Comparison of ENCODE assay signal across 18 cellular contexts in the genomic region with DNA sequence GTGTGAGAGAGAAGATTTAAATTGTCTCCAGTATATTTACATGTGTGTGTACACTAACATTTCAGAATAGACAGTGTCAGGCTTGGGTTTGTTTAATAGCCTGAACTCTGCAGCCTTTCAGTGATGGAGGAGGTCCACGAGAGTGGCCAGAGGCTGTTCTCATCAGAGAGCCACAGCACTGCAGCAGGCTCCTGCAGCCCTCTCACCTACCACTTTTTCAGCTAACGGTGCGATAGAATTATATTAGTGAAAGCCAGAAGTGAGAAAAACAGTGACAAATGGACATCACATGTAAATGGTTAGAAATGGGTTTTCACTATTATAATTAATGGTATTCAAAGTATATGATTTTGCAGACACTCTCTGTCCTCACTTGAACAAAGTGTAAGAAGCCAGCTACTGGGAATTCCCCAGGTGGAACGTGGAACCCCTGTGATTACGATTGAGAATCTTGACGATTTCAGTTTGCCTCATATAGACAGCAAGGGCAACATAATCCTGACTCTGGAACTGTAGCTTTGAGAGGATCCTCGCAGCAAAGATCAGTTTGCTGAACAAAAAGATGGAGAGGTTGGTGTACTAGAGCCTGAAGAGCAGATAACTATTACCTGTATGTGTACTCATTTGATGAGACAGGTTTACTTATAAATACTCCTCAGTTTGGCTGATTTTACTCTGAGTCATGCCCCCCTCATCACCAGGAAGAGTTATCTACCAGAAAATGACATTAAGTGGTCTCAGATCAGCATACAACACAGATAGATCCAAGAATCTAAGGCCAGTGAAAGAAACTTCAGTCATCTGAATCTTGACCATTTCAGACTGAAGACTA. TPM values are rescaled to one million over a fixed set of nuclear protein-coding genes. Genes with fewer than 3 reads are reported as not detected.
DNase-seq lines count a peak whose midpoint lies in the region; ATAC-seq and TF ChIP-seq lines count a peak whose summit lies in the region.
"Had no signal": no experiment of that assay in that cellular context is flagged by ENCODE, and none has a peak within 500 bp of the region (broad histone marks: within the 10 kb centered on the region; RNA-seq: fewer than 3 reads in every experiment).

No MANE protein-coding gene starts in this region.

- peaks cover 0 to 19% of the 10 kb centered on the region in 2 experiments; a peak in 2 of 4 replicates for H3K4me1 ChIP-seq in SK-N-SH (ENCODE audit: control insufficient read depth in 1 of 2, insufficient read depth in 2 of 2, low read depth in 1 of 2, low read length in 1 of 2)
- no peaks in the 10 kb centered on the region for H3K4me1 ChIP-seq in mucosa of descending colon (ENCODE audit: low read depth)
- H3K4me1 ChIP-seq: prostate gland, thyroid gland had no signal

- H3K79me2 ChIP-seq in SK-N-SH (ENCODE audit: insufficient read depth) = no peaks in the 10 kb centered on the region

- CTCF ChIA-PET in SK-N-SH (lab: Yijun Ruan, JAX) = no interaction called here

- intact Hi-C loops in mucosa of descending colon (cut with DNase I, micrococcal nuclease) = no loop called here

- peaks cover 53 to 58% of the 10 kb centered on the region in 2 experiments for H3K36me3 ChIP-seq in SK-N-SH (replicated peaks in 1 of 2; ENCODE audit: control insufficient read depth in 1 of 2, insufficient read depth in 2 of 2, low read length in 1 of 2)
- H3K36me3 ChIP-seq in mucosa of descending colon (ENCODE audit: low read depth) = no peaks in the 10 kb centered on the region
- H3K36me3 ChIP-seq: prostate gland had no signal

- H3K9me2 ChIP-seq in SK-N-SH = no peaks in the 10 kb centered on the region

- no peak for TF ChIP-seq EP300 in SK-N-SH (IDR thresholded peaks at IDR 0.05; ENCODE audit: borderline replicate concordance in 1 of 2, low read depth in 1 of 2, low read length in 1 of 2)

- H3K9ac ChIP-seq in SK-N-SH = peak overlapping the region; percentile 30; the same call in 1 of the 2 replicates

- no peaks in the 10 kb centered on the region for H3K9me3 ChIP-seq in SK-N-SH
- H3K9me3 ChIP-seq in mucosa of descending colon = no peaks in the 10 kb centered on the region
- H3K9me3 ChIP-seq: prostate gland, thyroid gland had no signal

- peak; percentile 74 to 82 for ATAC-seq in activated CD4-positive, CD25-positive, alpha-beta regulatory T cell treated with anti-CD3 and anti-CD28 coated beads, Interleukin-2, amount 50 U/mL, for 24 hours
- ATAC-seq in GM18498 (IDR thresholded peaks at IDR 0.05; ENCODE audit: unreplicated experiment) (peak; percentile 56), memory B cell (ENCODE audit: low read depth) (peak; percentile 56), GM21619 (IDR thresholded peaks at IDR 0.05; ENCODE audit: unreplicated experiment) (no peak), mucosa of descending colon (no peak)

- no peak overlapping the region for H3K4me3 Mint-ChIP-seq in memory B cell

- H3K27ac ChIP-seq in SK-N-SH (ENCODE audit: low read depth in 2 of 2, low read length in 1 of 2) = peak overlapping the region; percentile 55 to 80; a peak in 3 of 4 replicates
- H3K27ac ChIP-seq: prostate gland, thyroid gland had no signal

- DNase-seq in activated CD4-positive, CD25-positive, alpha-beta regulatory T cell treated with anti-CD3 and anti-CD28 coated beads, Interleukin-2, amount 50 U/mL, for 72 hours = no peak
- no peak for DNase-seq in SK-N-SH
- no peak for DNase-seq in memory B cell (ENCODE audit: low spot score in 2 of 2)
- DNase-seq in NCI-H748 (lab: John Stamatoyannopoulos, UW; ENCODE audit: unreplicated experiment) = no peak
- no peak for DNase-seq in mucosa of descending colon
- DNase-seq: activated CD4-positive, CD25-positive, alpha-beta regulatory T cell; activated effector memory CD4-positive, alpha-beta T cell treated with anti-CD3 and anti-CD28 coated beads, Interleukin-2, amount 50 U/mL, for 16 hours; effector CD4-positive, alpha-beta T cell; hypothalamus; left cardiac atrium; NCI-H2029 treated with DMSO at 0.1 percent for 48 hours; NCI-H69; thyroid gland had no signal

- H3K27me3 ChIP-seq in SK-N-SH (ENCODE audit: insufficient read depth) = no peaks in the 10 kb centered on the region
- H3K27me3 ChIP-seq: thyroid gland had no signal

- H3K27ac Mint-ChIP-seq in memory B cell = peak overlapping the region; percentile 95

- H3K27me3 Mint-ChIP-seq in memory B cell = no peaks in the 10 kb centered on the region

- H3K4me1 Mint-ChIP-seq in memory B cell = peaks cover 23% of the 10 kb centered on the region

- H3K4me2 ChIP-seq in SK-N-SH = no peak overlapping the region; the same call in 1 of the 2 replicates

- POLR2A ChIA-PET in SK-N-SH (lab: Yijun Ruan, JAX) = no interaction called here

- TF ChIP-seq RAD21 in SK-N-SH (IDR thresholded peaks at IDR 0.05; ENCODE audit: low read length) = no peak

- H3K9me3 Mint-ChIP-seq in memory B cell = no peaks in the 10 kb centered on the region

- H3K4me3 ChIP-seq in SK-N-SH (ENCODE audit: low read depth in 2 of 2, low read length in 1 of 2) (0 out of 4 replicates have a peak overlapping the region, but pooled peaks of 1 of the 2 experiments have one; percentile 7), mucosa of descending colon (no peak overlapping the region)
- H3K4me3 ChIP-seq: prostate gland, thyroid gland had no signal

- TF ChIP-seq CTCF in SK-N-SH (IDR thresholded peaks at IDR 0.05) (no peak), mucosa of descending colon (IDR thresholded peaks at IDR 0.05) (no peak)

- peaks cover 19% of the 10 kb centered on the region for H3F3A ChIP-seq in SK-N-SH (replicated peaks; ENCODE audit: insufficient read depth)

- H4K20me1 ChIP-seq in SK-N-SH (ENCODE audit: insufficient read depth) = no peaks in the 10 kb centered on the region

- H3K36me3 Mint-ChIP-seq in memory B cell = peaks cover 35% of the 10 kb centered on the region

- 47% methylated on average over 7 of the region's 7 CpGs for WGBS in SK-N-SH (ENCODE audit: low lambda C conversion rate)

- H2AFZ ChIP-seq in SK-N-SH (ENCODE audit: low read depth) = no peak overlapping the region

TF ChIP-seq in SK-N-SH, 30 proteins besides CTCF, POLR2A, EP300 and RAD21 (continues in another document):
- TF ChIP-seq REST (IDR thresholded peaks at IDR 0.05; ENCODE audit: low read depth, low read length) = no peak
- no peak for TF ChIP-seq GABPA (IDR thresholded peaks at IDR 0.05; ENCODE audit: low read depth)
- TF ChIP-seq TCF12 (IDR thresholded peaks at IDR 0.05) = no peak
- TF ChIP-seq GATA2 (CRISPR knock-in tag; IDR thresholded peaks at IDR 0.05) = no peak
- TF ChIP-seq USF1 (IDR thresholded peaks at IDR 0.05; ENCODE audit: borderline replicate concordance, low read depth) = no peak
- no peak for TF ChIP-seq RFX5 (IDR thresholded peaks at IDR 0.05; ENCODE audit: low read length)
- no peak for TF ChIP-seq TAF1 (IDR thresholded peaks at IDR 0.05; ENCODE audit: borderline replicate concordance, low read depth, low read length)
- no peak for TF ChIP-seq MEF2A (IDR thresholded peaks at IDR 0.05; ENCODE audit: borderline replicate concordance, low read depth)
- TF ChIP-seq RCOR1 (IDR thresholded peaks at IDR 0.05; ENCODE audit: low read length) = no peak
- TF ChIP-seq NRF1 (IDR thresholded peaks at IDR 0.05; ENCODE audit: low read depth, low read length) = no peak
- no peak for TF ChIP-seq FOXJ3 (CRISPR knock-in tag; IDR thresholded peaks at IDR 0.05)
- TF ChIP-seq TEAD4 (IDR thresholded peaks at IDR 0.05; ENCODE audit: borderline replicate concordance, insufficient read depth) = no peak

RNA-seq across cellular contexts. Expression of gene IFI16, which starts 31.4 kb away (rescaled TPM):
- polyA plus RNA-seq in SK-N-SH (2012; rRNA removed) = 56.1 and 72.4 TPM in 2 replicates
- polyA plus RNA-seq in SK-N-SH (2012; cell fraction: cytosol; rRNA removed) = 85.8 and 103 TPM in 2 replicates
- 29.4 and 57.0 TPM in 2 replicates for polyA plus RNA-seq in SK-N-SH (2012; cell fraction: nucleus; rRNA removed)
- total RNA-seq in mucosa of descending colon = 10 to 100 TPM; 14.4 to 37.9 (median 36.6) TPM

RNA-seq across cellular contexts. Expression of gene AIM2, which starts 35.5 kb away (rescaled TPM):
- 1.1 TPM in 2 replicates for polyA plus RNA-seq in SK-N-SH (2012; rRNA removed)
- 1.6 and 1.8 TPM in 2 replicates for polyA plus RNA-seq in SK-N-SH (2012; cell fraction: cytosol; rRNA removed)
- polyA plus RNA-seq in SK-N-SH (2012; cell fraction: nucleus; rRNA removed) = 0.42 and 1.2 TPM in 2 replicates
- total RNA-seq in mucosa of descending colon = 1 to 10 TPM in 1 of 3 donors, under 1 TPM in 2; 0.38 to 1.0 (median 0.61) TPM
- total RNA-seq: A172 had no signal

Comparison
In these comparisons a context has a peak if more than half of its experiments do, and no peak if none do; other contexts are left out.
1. ATAC-seq: peak in activated CD4-positive, CD25-positive, alpha-beta regulatory T cell treated with anti-CD3 and anti-CD28 coated beads, Interleukin-2, amount 50 U/mL, for 24 hours (2 of 2), GM18498 (single experiment) and memory B cell (single experiment); none in GM21619 (single experiment) and mucosa of descending colon (single experiment).